In genomic region chr15:101170568-101171350, GRCh38 we compare ENCODE assay signal across 10 cellular contexts.
DNase-seq lines count a peak whose midpoint lies in the region; ATAC-seq, FAIRE-seq and TF ChIP-seq lines count a peak whose summit lies in the region.
"Had no signal": no experiment of that assay in that cellular context is flagged by ENCODE, and none has a peak within 500 bp of the region (broad histone marks: within the 10 kb centered on the region; RNA-seq: fewer than 3 reads in every experiment).

No MANE protein-coding gene starts in this region.

- ATAC-seq in psoas muscle (peak in 3 of 4 donors; percentile 20 to 52 (median 34)), HG03460 (IDR thresholded peaks at IDR 0.05; ENCODE audit: unreplicated experiment) (no peak)
- ATAC-seq: left colon had no signal

- H3K4me1 ChIP-seq in endothelial cell of umbilical vein (ENCODE audit: control insufficient read depth, extremely low read depth, insufficient read depth, low read length) = peaks cover 47% of the 10 kb centered on the region
- H3K4me1 ChIP-seq in psoas muscle = peaks cover 26% of the 10 kb centered on the region
- H3K4me1 ChIP-seq in kidney (ENCODE audit: control insufficient read depth in 1 of 2, insufficient read depth in 1 of 2, low read depth in 1 of 2, low read length in 2 of 2) = peaks cover 0 to 18% of the 10 kb centered on the region in 2 donors
- H3K4me1 ChIP-seq in thyroid gland = peaks cover 0 to 8% of the 10 kb centered on the region in 2 donors

- H3K27ac ChIP-seq in KOPT-K1 (ENCODE audit: low read depth, low read length, poor library complexity, severe bottlenecking) (peak overlapping the region; percentile 94), endothelial cell of umbilical vein (ENCODE audit: insufficient read depth, low read depth, low read length) (no peak overlapping the region), psoas muscle (peak overlapping the region; percentile 30), kidney (ENCODE audit: low read depth in 2 of 2, low read length in 2 of 2) (no peak overlapping the region), thyroid gland (peak overlapping the region in 1 of 3 donors; percentile 41)

- BruUV-seq in endothelial cell of umbilical vein (replicated peaks; lab: Mats Ljungman, UMichigan) = no TSS peak

- H4K20me1 ChIP-seq in endothelial cell of umbilical vein (replicated peaks; ENCODE audit: control insufficient read depth, extremely low read depth, insufficient read depth, low read length) = no peaks in the 10 kb centered on the region

- H3K4me3 ChIP-seq in AG10803 (ENCODE audit: low read length) (no peak overlapping the region), endothelial cell of umbilical vein (replicated peaks in 1 of 3; ENCODE audit: insufficient read depth in 1 of 3, low read depth in 1 of 3, low read length in 3 of 3) (no peak overlapping the region), psoas muscle (no peak overlapping the region), kidney (ENCODE audit: low read length in 2 of 2) (no peak overlapping the region), thyroid gland (replicated peaks in 1 of 3) (no peak overlapping the region)

- dilution Hi-C loops in endothelial cell of umbilical vein (cut with MboI; ENCODE audit: extremely low pct_ligation_motif_present, low sequenced_read_pairs) = no loop called here

- no peak overlapping the region for H3K4me2 ChIP-seq in endothelial cell of umbilical vein (ENCODE audit: insufficient read depth, low read length)

- intact Hi-C loops in endothelial cell of umbilical vein (cut with micrococcal nuclease) = loop anchor here (10.0 kb wide), 1 partner anchor 156 kb away; no protein-coding TSS in a partner anchor
- intact Hi-C loops in psoas muscle (cut with DNase I) = no loop called here
- intact Hi-C loops in kidney (cut with DNase I) = no loop called here
- intact Hi-C loops in thyroid gland (cut with DNase I) = no loop called here

- FAIRE-seq in endothelial cell of umbilical vein (lab: Jason Lieb, UNC) (peak; percentile 24), kidney (lab: Jason Lieb, UNC) (no peak)

- DNase-seq in AG10803 (ENCODE audit: low read depth) (peak; percentile 80), endothelial cell of umbilical vein (ENCODE audit: low read depth, low spot score) (no peak), psoas muscle (peak; percentile 73 to 74), kidney (no peak), thyroid gland (no peak)
- DNase-seq in NK-92 treated with Interleukin-12 subunit alpha and Interleukin-12 subunit beta, amount 100 ng/mL, for 24 hours (lab: John Stamatoyannopoulos, UW) = no peak
- DNase-seq: activated CD4-positive, alpha-beta T cell treated with anti-CD3 and anti-CD28 coated beads, Interleukin-2, amount 50 U/mL, for 1 hour; left colon had no signal

- H3K27me3 ChIP-seq in endothelial cell of umbilical vein (ENCODE audit: control insufficient read depth in 2 of 2, insufficient read depth in 2 of 2, low read length in 2 of 2) = no peaks in the 10 kb centered on the region
- H3K27me3 ChIP-seq in psoas muscle (ENCODE audit: insufficient read depth in 3 of 3, low read length in 2 of 3) = no peaks in the 10 kb centered on the region
- H3K27me3 ChIP-seq in thyroid gland = no peaks in the 10 kb centered on the region

- H3K36me3 ChIP-seq in KOPT-K1 (ENCODE audit: insufficient read depth, low read length) (peaks cover 18% of the 10 kb centered on the region), endothelial cell of umbilical vein (ENCODE audit: control insufficient read depth in 2 of 2, extremely low read depth in 1 of 2, insufficient read depth in 2 of 2, low read length in 2 of 2) (peaks cover 0 to 1% of the 10 kb centered on the region in 2 experiments), psoas muscle (ENCODE audit: insufficient read depth in 1 of 2, low read depth in 1 of 2) (peaks cover 0 to 6% of the 10 kb centered on the region in 2 donors), kidney (ENCODE audit: control insufficient read depth in 1 of 2, insufficient read depth in 2 of 2, low read length in 2 of 2) (no peaks in the 10 kb centered on the region), thyroid gland (no peaks in the 10 kb centered on the region)

- WGBS in psoas muscle, 3 donors = 70 to 79% (median 73%) methylated on average over 20 of the region's 20 CpGs
- 85 to 86% methylated on average over 20 of the region's 20 CpGs for WGBS in thyroid gland, 2 donors

- POLR2A ChIA-PET in endothelial cell of umbilical vein (lab: Charles Lee) = no interaction called here

- CTCF ChIA-PET in endothelial cell of umbilical vein (lab: Charles Lee) = interaction anchor here (1.8 kb wide), 1 partner anchor 13 kb away, joined by 4 read pairs; no protein-coding TSS in a partner anchor

- no peaks in the 10 kb centered on the region for H3K9me1 ChIP-seq in endothelial cell of umbilical vein (replicated peaks; ENCODE audit: control insufficient read depth, extremely low read depth, insufficient read depth, low read length)

- peaks cover 11% of the 10 kb centered on the region for H3K9me3 ChIP-seq in KOPT-K1 (ENCODE audit: insufficient read depth, low read length, poor library complexity, severe bottlenecking)
- H3K9me3 ChIP-seq in endothelial cell of umbilical vein (replicated peaks; ENCODE audit: control insufficient read depth, insufficient read depth, low read length) = peaks cover 2% of the 10 kb centered on the region
- H3K9me3 ChIP-seq in psoas muscle = peaks cover 10% of the 10 kb centered on the region
- peaks cover 0 to 6% of the 10 kb centered on the region in 2 donors for H3K9me3 ChIP-seq in kidney (ENCODE audit: control insufficient read depth in 1 of 2, low read length in 2 of 2)
- no peaks in the 10 kb centered on the region for H3K9me3 ChIP-seq in thyroid gland

- TF ChIP-seq CTCF in AG10803 (conservative IDR thresholded peaks at IDR 0.05; ENCODE audit: low read length) (no peak), endothelial cell of umbilical vein (IDR thresholded peaks at IDR 0.05; ENCODE audit: extremely low read depth in 1 of 2, insufficient read depth in 1 of 2, low read depth in 1 of 2, low read length in 2 of 2) (no peak), psoas muscle (IDR thresholded peaks at IDR 0.05) (no peak), kidney (IDR thresholded peaks at IDR 0.05; ENCODE audit: borderline replicate concordance, extremely low read depth, insufficient read depth) (no peak), thyroid gland (IDR thresholded peaks at IDR 0.05) (no peak)

- no peaks in the 10 kb centered on the region for H3K79me2 ChIP-seq in endothelial cell of umbilical vein (ENCODE audit: control insufficient read depth, insufficient read depth, low read length)

- TF ChIP-seq POLR2A in endothelial cell of umbilical vein (IDR thresholded peaks at IDR 0.05; ENCODE audit: low read depth, low read length) (no peak), thyroid gland (IDR thresholded peaks at IDR 0.05) (no peak)

- H3K9ac ChIP-seq in endothelial cell of umbilical vein (replicated peaks; ENCODE audit: extremely low read depth, insufficient read depth, low read length) (no peak overlapping the region), kidney (ENCODE audit: low read length in 2 of 2) (no peak overlapping the region)

- H2AFZ ChIP-seq in endothelial cell of umbilical vein (ENCODE audit: low read depth, low read length) = no peak overlapping the region

TF ChIP-seq in endothelial cell of umbilical vein, 7 proteins besides CTCF, POLR2A, EP300 and RAD21:
- no peak for TF ChIP-seq GATA2 (IDR thresholded peaks at IDR 0.05; ENCODE audit: insufficient read depth, insufficient read length, low read depth, low read length)
- no peak for TF ChIP-seq MAX (IDR thresholded peaks at IDR 0.05; ENCODE audit: insufficient read depth, insufficient read length)
- no peak for TF ChIP-seq MYC (IDR thresholded peaks at IDR 0.05; ENCODE audit: low read depth, low read length)
- no peak for TF ChIP-seq POLR2AphosphoS5 (IDR thresholded peaks at IDR 0.05; ENCODE audit: insufficient read depth, low read depth, low read length)
- TF ChIP-seq JUN (IDR thresholded peaks at IDR 0.05; ENCODE audit: borderline replicate concordance, insufficient read depth, insufficient read length, low read depth) = no peak
TF ChIP-seq in endothelial cell of umbilical vein: peak in this region for 0.

Comparison
In these comparisons a context has a peak if more than half of its experiments do, and no peak if none do; other contexts are left out.
1. DNase-seq: peak in AG10803 (single experiment) and psoas muscle (2 of 2); none in endothelial cell of umbilical vein (single experiment), kidney (single experiment), thyroid gland (0 of 2) and NK-92 treated with Interleukin-12 subunit alpha and Interleukin-12 subunit beta, amount 100 ng/mL, for 24 hours (single experiment).
2. H3K27ac ChIP-seq: peak in KOPT-K1 (single experiment) and psoas muscle (single experiment); none in endothelial cell of umbilical vein (single experiment) and kidney (0 of 2).